ENCODE assay signal across 12 cellular contexts in the genomic region with DNA sequence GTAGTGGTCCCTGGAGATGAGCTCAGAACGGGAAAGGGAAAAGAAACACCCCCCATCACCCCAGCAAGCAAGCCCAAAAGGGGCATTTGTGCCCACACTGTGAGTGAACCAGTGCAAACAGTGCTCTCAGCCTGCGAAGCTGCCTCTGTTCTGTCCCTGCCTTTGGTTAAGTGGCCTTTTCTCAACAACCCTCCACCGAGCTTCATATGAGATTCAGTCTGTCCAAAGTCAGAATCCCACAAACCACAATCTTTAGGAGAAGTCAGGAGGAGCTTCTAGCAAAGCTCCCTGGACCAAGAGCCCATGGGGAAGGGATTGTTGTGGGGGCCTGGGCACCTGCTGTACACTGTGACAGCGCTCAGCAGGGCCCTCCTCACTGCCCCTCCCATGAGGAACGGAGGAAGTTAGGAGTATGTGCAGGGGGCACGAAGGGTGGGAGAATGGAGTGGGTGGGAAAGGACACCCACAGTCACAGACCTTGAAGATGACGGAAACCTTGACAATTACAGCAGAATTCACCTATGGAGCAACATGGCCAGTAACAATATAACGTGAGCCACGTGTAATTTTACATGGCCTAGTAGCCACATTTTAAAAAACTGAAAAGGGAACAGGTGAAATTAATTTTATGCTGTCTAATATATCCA.
A peak's percentile ranks its signal among the peaks of the same experiment; 100 is the strongest.
DNase-seq lines count a peak whose midpoint lies in the region; ATAC-seq and TF ChIP-seq lines count a peak whose summit lies in the region.
"Had no signal": no experiment of that assay in that cellular context is flagged by ENCODE, and none has a peak within 500 bp of the region (broad histone marks: within the 10 kb centered on the region; RNA-seq: fewer than 3 reads in every experiment).

No MANE protein-coding gene starts in this region.

- H3K14ac ChIP-seq in IMR-90 (replicated peaks; ENCODE audit: low read depth, low read length), result no peak overlapping the region

- peak overlapping the region; percentile 32 for H3K4ac ChIP-seq in IMR-90 (ENCODE audit: low read depth, low read length)

- H3K27me3 ChIP-seq in CD4-positive, alpha-beta T cell (ENCODE audit: control insufficient read depth, insufficient read depth, low read length), result no peaks in the 10 kb centered on the region
- no peaks in the 10 kb centered on the region for H3K27me3 ChIP-seq in IMR-90 (ENCODE audit: control insufficient read depth, insufficient read depth, low read length)
- H3K27me3 ChIP-seq: colonic mucosa had no signal

- H2AFZ ChIP-seq in IMR-90 (replicated peaks; ENCODE audit: low read length, poor library complexity), result no peak overlapping the region

- H3K9me3 Mint-ChIP-seq in CD4-positive, alpha-beta T cell, result no peaks in the 10 kb centered on the region
- H3K9me3 Mint-ChIP-seq in brain, result no peaks in the 10 kb centered on the region
- no peaks in the 10 kb centered on the region for H3K9me3 Mint-ChIP-seq in osteocyte (ENCODE audit: unreplicated experiment)
- no peaks in the 10 kb centered on the region for H3K9me3 Mint-ChIP-seq in activated T-helper 2 cell treated with anti-CD3 and anti-CD28 coated beads, Interferon-gamma antibody, Interleukin-2, Interleukin-4, amounts not matched to agents 10 μg/mL and 5 μg/mL and 100 μg/mL, durations not matched to agents 14 hours and 24 hours and 36 hours
- H3K9me3 Mint-ChIP-seq: memory B cell had no signal

- no peak overlapping the region for H3K9ac ChIP-seq in IMR-90 (ENCODE audit: low read depth, low read length)

- H3K4me1 ChIP-seq in IMR-90 (ENCODE audit: control insufficient read depth, insufficient read depth, low read length), result peaks cover 34% of the 10 kb centered on the region
- H3K4me1 ChIP-seq: colonic mucosa had no signal

- H2AK5ac ChIP-seq in IMR-90 (ENCODE audit: low read depth, low read length), result peak overlapping the region; percentile 49; the same call in 1 of the 2 replicates

- peaks cover 11% of the 10 kb centered on the region; the same call in 1 of the 2 replicates for H4K20me1 ChIP-seq in IMR-90 (ENCODE audit: insufficient read depth, low read length)

- peak overlapping the region; percentile 30 for H3K27ac Mint-ChIP-seq in CD4-positive, alpha-beta T cell
- peak overlapping the region in 4 of 5 experiments; percentile 4 to 94 (median 42) for H3K27ac Mint-ChIP-seq in brain
- H3K27ac Mint-ChIP-seq in osteocyte (ENCODE audit: unreplicated experiment), result peak overlapping the region; percentile 100
- H3K27ac Mint-ChIP-seq in activated T-helper 2 cell treated with anti-CD3 and anti-CD28 coated beads, Interferon-gamma antibody, Interleukin-2, Interleukin-4, amounts not matched to agents 10 μg/mL and 5 μg/mL and 100 μg/mL, durations not matched to agents 14 hours and 24 hours and 36 hours, result no peak overlapping the region
- H3K27ac Mint-ChIP-seq: memory B cell had no signal

- TF ChIP-seq RAD21 in IMR-90 (IDR thresholded peaks at IDR 0.05; ENCODE audit: low read length), result no peak

- H4K91ac ChIP-seq in IMR-90 (ENCODE audit: insufficient read depth, low read depth, low read length), result no peak overlapping the region

- peaks cover 27% of the 10 kb centered on the region for H3K9me1 ChIP-seq in IMR-90 (ENCODE audit: insufficient read depth, low read length)

- H3K4me3 Mint-ChIP-seq in CD4-positive, alpha-beta T cell, result peak overlapping the region; percentile 45
- H3K4me3 Mint-ChIP-seq in brain (peak overlapping the region in 1 of 5 experiments; percentile 50), osteocyte (ENCODE audit: unreplicated experiment) (no peak overlapping the region)
- no peak overlapping the region for H3K4me3 Mint-ChIP-seq in activated T-helper 2 cell treated with anti-CD3 and anti-CD28 coated beads, Interferon-gamma antibody, Interleukin-2, Interleukin-4, amounts not matched to agents 10 μg/mL and 5 μg/mL and 100 μg/mL, durations not matched to agents 14 hours and 24 hours and 36 hours (ENCODE audit: low read depth)
- H3K4me3 Mint-ChIP-seq: memory B cell had no signal

- WGBS in IMR-90 (ENCODE audit: extremely low coverage in 2 of 2, insufficient read length in 1 of 2), 2 experiments, result no CpG with 5 or more reads among the region's 9 CpGs

- H2BK120ac ChIP-seq in IMR-90 (ENCODE audit: low read depth, low read length), result no peak overlapping the region

- H2BK20ac ChIP-seq in IMR-90 (ENCODE audit: low read depth, low read length), result 0 out of 2 replicates have a peak overlapping the region, but pooled peaks have one; percentile 5

- peaks cover 4% of the 10 kb centered on the region; the same call in 1 of the 2 replicates for H3K36me3 ChIP-seq in IMR-90 (ENCODE audit: control insufficient read depth, insufficient read depth, low read length)
- H3K36me3 ChIP-seq: colonic mucosa had no signal

- BruUV-seq in IMR-90 (replicated peaks; lab: Mats Ljungman, UMichigan), result no TSS peak

- no peak overlapping the region for H4K8ac ChIP-seq in IMR-90 (ENCODE audit: low read depth in 2 of 2, low read length in 2 of 2)

- in situ Hi-C loops in IMR-90 (cut with MboI; ENCODE audit: low sequenced_read_pairs), result no loop called here

- H3K79me1 ChIP-seq in IMR-90 (ENCODE audit: low read depth in 1 of 2, low read length in 2 of 2), result peaks cover 20 to 90% of the 10 kb centered on the region in 2 experiments; a peak in 3 of 4 replicates

- H3K18ac ChIP-seq in IMR-90 (ENCODE audit: low read depth, low read length), result no peak overlapping the region

- intact Hi-C loops in CD4-positive, alpha-beta T cell (cut with DNase I, micrococcal nuclease), result loop anchor here in 1 of 2 experiments (5.0 kb wide), 1 partner anchor 81 kb away; no protein-coding TSS in a partner anchor
- intact Hi-C loops in IMR-90 (cut with micrococcal nuclease), result loop anchor here (10.0 kb wide), 1 partner anchor 404 kb away; no protein-coding TSS in a partner anchor
- intact Hi-C loops in activated T-helper 2 cell treated with anti-CD3 and anti-CD28 coated beads, Interferon-gamma antibody, Interleukin-2, Interleukin-4, amounts not matched to agents 10 μg/mL and 5 μg/mL and 100 μg/mL, durations not matched to agents 14 hours and 24 hours and 36 hours (cut with micrococcal nuclease), result loop anchor here (10.0 kb wide), 1 partner anchor 114 kb away; no protein-coding TSS in a partner anchor

- no peak overlapping the region for H4K5ac ChIP-seq in IMR-90 (ENCODE audit: low read depth, low read length)

- TF ChIP-seq CTCF in CD4-positive, alpha-beta T cell (IDR thresholded peaks at IDR 0.05), result no peak
- TF ChIP-seq CTCF in IMR-90 (conservative IDR thresholded peaks at IDR 0.05; ENCODE audit: low read depth, low read length) (no peak), brain (conservative IDR thresholded peaks at IDR 0.05) (no peak), osteocyte (IDR thresholded peaks at IDR 0.05) (no peak)

- POLR2A ChIA-PET in CD4-positive, alpha-beta T cell (lab: Charles Lee), result interaction anchor here (0.6 to 2.0 kb wide), 2 partner anchors 10 to 12 kb away, joined by 3 to 9 read pairs; no protein-coding TSS in a partner anchor
- POLR2A ChIA-PET in IMR-90 (lab: Charles Lee; ENCODE audit: unreplicated experiment), result no interaction called here

- H3K36me3 Mint-ChIP-seq in CD4-positive, alpha-beta T cell (ENCODE audit: low read depth), result no peaks in the 10 kb centered on the region
- H3K36me3 Mint-ChIP-seq in brain (peaks cover 23% of the 10 kb centered on the region), osteocyte (ENCODE audit: unreplicated experiment) (peaks cover 6% of the 10 kb centered on the region)
- peaks cover 5% of the 10 kb centered on the region for H3K36me3 Mint-ChIP-seq in activated T-helper 2 cell treated with anti-CD3 and anti-CD28 coated beads, Interferon-gamma antibody, Interleukin-2, Interleukin-4, amounts not matched to agents 10 μg/mL and 5 μg/mL and 100 μg/mL, durations not matched to agents 14 hours and 24 hours and 36 hours (ENCODE audit: low read depth)
- H3K36me3 Mint-ChIP-seq: memory B cell had no signal

- CTCF ChIA-PET in CD4-positive, alpha-beta T cell (lab: Charles Lee), result no interaction called here
- CTCF ChIA-PET in IMR-90 (lab: Yijun Ruan, JAX), result no interaction called here

- no peak overlapping the region; the same call in 1 of the 2 replicates for H3K23ac ChIP-seq in IMR-90 (ENCODE audit: low read depth, low read length)

- no peak overlapping the region for H3K4me2 ChIP-seq in IMR-90 (ENCODE audit: low read depth, low read length)

- dilution Hi-C loops in IMR-90 (cut with HindIII; ENCODE audit: low sequenced_read_pairs, unreplicated experiment), result no loop called here

- no peak overlapping the region for H3K4me3 ChIP-seq in IMR-90 (ENCODE audit: insufficient read depth, low read depth, low read length)
- H3K4me3 ChIP-seq: colonic mucosa had no signal

- peaks cover 58% of the 10 kb centered on the region for H3K4me1 Mint-ChIP-seq in CD4-positive, alpha-beta T cell (ENCODE audit: low read depth)
- H3K4me1 Mint-ChIP-seq in brain (peaks cover 100% of the 10 kb centered on the region), osteocyte (ENCODE audit: unreplicated experiment) (peaks cover 92% of the 10 kb centered on the region)
- peaks cover 48% of the 10 kb centered on the region for H3K4me1 Mint-ChIP-seq in activated T-helper 2 cell treated with anti-CD3 and anti-CD28 coated beads, Interferon-gamma antibody, Interleukin-2, Interleukin-4, amounts not matched to agents 10 μg/mL and 5 μg/mL and 100 μg/mL, durations not matched to agents 14 hours and 24 hours and 36 hours (ENCODE audit: low read depth)

- H3K27ac ChIP-seq in CD4-positive, alpha-beta T cell (ENCODE audit: low read depth, low read length), result no peak overlapping the region
- no peak overlapping the region for H3K27ac ChIP-seq in IMR-90 (ENCODE audit: insufficient read depth, low read length)
- H3K27ac ChIP-seq: colonic mucosa had no signal

- ATAC-seq in CD4-positive, alpha-beta T cell (ENCODE audit: poor library complexity), result no peak
- ATAC-seq in IMR-90 (ENCODE audit: low read depth), result no peak
- ATAC-seq in HG03025 (IDR thresholded peaks at IDR 0.05; ENCODE audit: low FRiP score, unreplicated experiment), result no peak
- no peak for ATAC-seq in HG02884 (IDR thresholded peaks at IDR 0.05; ENCODE audit: unreplicated experiment)

- H3K9me3 ChIP-seq in CD4-positive, alpha-beta T cell (ENCODE audit: control insufficient read depth, low read length), result no peaks in the 10 kb centered on the region
- no peaks in the 10 kb centered on the region for H3K9me3 ChIP-seq in IMR-90 (ENCODE audit: control insufficient read depth, insufficient read depth, low read length)
- H3K9me3 ChIP-seq: colonic mucosa had no signal

- no peak overlapping the region for H3K56ac ChIP-seq in IMR-90 (ENCODE audit: extremely low read depth, insufficient read depth, low read length)

- peak in 1 of 10 experiments; percentile 25 for DNase-seq in CD4-positive, alpha-beta T cell
- no peak for DNase-seq in IMR-90
- peak; percentile 62 for DNase-seq in osteocyte (ENCODE audit: extremely low spot score, unreplicated experiment)
- DNase-seq in activated T-helper 2 cell treated with anti-CD3 and anti-CD28 coated beads, Interferon-gamma antibody, Interleukin-2, Interleukin-4, amounts not matched to agents 10 μg/mL and 5 μg/mL and 100 μg/mL, durations not matched to agents 14 hours and 24 hours and 36 hours (ENCODE audit: low spot score), result no peak
- DNase-seq: activated naive CD4-positive, alpha-beta T cell treated with Interleukin-2 at 50 U/mL for 16 hours; colonic mucosa; SIG-M5; stimulated activated naive CD4-positive, alpha-beta T cell treated with Interleukin-2 at 50 U/mL for 16 hours had no signal

- no peak overlapping the region for H2AK9ac ChIP-seq in IMR-90 (replicated peaks; ENCODE audit: low read depth, low read length, poor library complexity)

- TF ChIP-seq POLR2A in IMR-90 (IDR thresholded peaks at IDR 0.05; ENCODE audit: low read depth, low read length), result no peak

- H2BK5ac ChIP-seq in IMR-90 (ENCODE audit: low read depth, low read length, poor library complexity, severe bottlenecking), result no peak overlapping the region

- no peaks in the 10 kb centered on the region for H3K27me3 Mint-ChIP-seq in CD4-positive, alpha-beta T cell
- H3K27me3 Mint-ChIP-seq in brain, result no peaks in the 10 kb centered on the region
- no peaks in the 10 kb centered on the region for H3K27me3 Mint-ChIP-seq in osteocyte (ENCODE audit: unreplicated experiment)
- H3K27me3 Mint-ChIP-seq in activated T-helper 2 cell treated with anti-CD3 and anti-CD28 coated beads, Interferon-gamma antibody, Interleukin-2, Interleukin-4, amounts not matched to agents 10 μg/mL and 5 μg/mL and 100 μg/mL, durations not matched to agents 14 hours and 24 hours and 36 hours (ENCODE audit: low read depth), result no peaks in the 10 kb centered on the region
- H3K27me3 Mint-ChIP-seq: memory B cell had no signal

- no peak overlapping the region for H2BK15ac ChIP-seq in IMR-90 (ENCODE audit: low read depth, low read length)
